ENCODE assay signal across 27 cellular contexts in genomic region chr3:65379223-65379622, GRCh38.
"Had no signal": no experiment of that assay in that cellular context is flagged by ENCODE, and none has a peak within 500 bp of the region (broad histone marks: within the 10 kb centered on the region; RNA-seq: fewer than 3 reads in every experiment).

No MANE protein-coding gene starts in this region.

- H3K4me3 Mint-ChIP-seq: activated CD4-positive, alpha-beta memory T cell treated with anti-CD3 and anti-CD28 coated beads, Interleukin-2, amount 10 ng/mL, durations not matched to agents 7 days and 5 days; activated CD4-positive, alpha-beta T cell treated with anti-CD3 and anti-CD28 coated beads, Interleukin-2, amount 10 ng/mL, durations not matched to agents 7 days and 5 days; activated naive CD8-positive, alpha-beta T cell; activated T-cell treated with anti-CD3 and anti-CD28 coated beads, Interleukin-2, amount 50 U/mL, for 4 hours; activated T-helper 17 cell treated with anti-CD3 and anti-CD28 coated beads, Interleukin-2, amount 50 U/mL, for 72 hours; central memory CD8-positive, alpha-beta T cell; effector memory CD8-positive, alpha-beta T cell had no signal

- H3K4me3 ChIP-seq: esophagus muscularis mucosa, gastrocnemius medialis had no signal

- ATAC-seq: activated T-cell treated with anti-CD3 and anti-CD28 coated beads, Interleukin-2, amount 50 U/mL, for 4 hours; activated T-helper 17 cell treated with anti-CD3 and anti-CD28 coated beads, Interleukin-2, amount 50 U/mL, for 72 hours; effector memory CD8-positive, alpha-beta T cell; foreskin keratinocyte; gastrocnemius medialis had no signal

- H3K9me3 ChIP-seq: esophagus muscularis mucosa, gastrocnemius medialis had no signal

- H3K27ac ChIP-seq: brain microvascular endothelial cell, esophagus muscularis mucosa, foreskin keratinocyte, gastrocnemius medialis had no signal

- H3K27ac Mint-ChIP-seq: activated CD4-positive, alpha-beta memory T cell treated with anti-CD3 and anti-CD28 coated beads, Interleukin-2, amount 10 ng/mL, durations not matched to agents 7 days and 5 days; activated CD4-positive, alpha-beta T cell treated with anti-CD3 and anti-CD28 coated beads, Interleukin-2, amount 10 ng/mL, durations not matched to agents 7 days and 5 days; activated naive CD8-positive, alpha-beta T cell; activated T-helper 17 cell treated with anti-CD3 and anti-CD28 coated beads, Interleukin-2, amount 50 U/mL, for 72 hours; effector memory CD8-positive, alpha-beta T cell had no signal

- H3K27me3 ChIP-seq: brain microvascular endothelial cell, esophagus muscularis mucosa, foreskin keratinocyte, gastrocnemius medialis had no signal

- H3K27me3 Mint-ChIP-seq: activated CD4-positive, alpha-beta memory T cell treated with anti-CD3 and anti-CD28 coated beads, Interleukin-2, amount 10 ng/mL, durations not matched to agents 7 days and 5 days; activated CD4-positive, alpha-beta T cell treated with anti-CD3 and anti-CD28 coated beads, Interleukin-2, amount 10 ng/mL, durations not matched to agents 7 days and 5 days; activated naive CD8-positive, alpha-beta T cell; activated T-helper 17 cell treated with anti-CD3 and anti-CD28 coated beads, Interleukin-2, amount 50 U/mL, for 72 hours; central memory CD8-positive, alpha-beta T cell; effector memory CD8-positive, alpha-beta T cell had no signal

- H3K9me3 Mint-ChIP-seq: effector memory CD8-positive, alpha-beta T cell had no signal

- H3K36me3 Mint-ChIP-seq: activated naive CD8-positive, alpha-beta T cell had no signal

- DNase-seq: activated CD4-positive, alpha-beta memory T cell treated with anti-CD3 and anti-CD28 coated beads, Interleukin-2, amount 10 ng/mL, durations not matched to agents 7 days and 5 days; activated CD4-positive, alpha-beta T cell treated with anti-CD3 and anti-CD28 coated beads for 1 hour; activated CD4-positive, alpha-beta T cell treated with anti-CD3 and anti-CD28 coated beads for 4 hours; activated CD4-positive, alpha-beta T cell treated with anti-CD3 and anti-CD28 coated beads, Interleukin-2, amount 10 ng/mL, durations not matched to agents 7 days and 5 days; activated CD4-positive, alpha-beta T cell treated with anti-CD3 and anti-CD28 coated beads, Interleukin-2, amount 50 U/mL, for 4 hours; activated CD8-positive, alpha-beta memory T cell treated with anti-CD3 and anti-CD28 coated beads, Interleukin-2, amount 50 U/mL, for 48 hours; activated effector memory CD4-positive, alpha-beta T cell treated with Interleukin-2 at 50 U/mL for 16 hours; activated gamma-delta T cell treated with Interleukin-2 at 50 U/mL for 16 hours; activated naive CD4-positive, alpha-beta T cell treated with anti-CD3 and anti-CD28 coated beads, Interleukin-2, amount 50 U/mL, for 16 hours; activated naive CD4-positive, alpha-beta T cell treated with Interleukin-2 at 50 U/mL for 16 hours; activated T-cell treated with anti-CD3 and anti-CD28 coated beads for 4 hours; activated T-cell treated with anti-CD3 and anti-CD28 coated beads, Interleukin-2, amount 50 U/mL, for 4 hours; amniotic stem cell; anterior cingulate cortex; brain microvascular endothelial cell; cortex of kidney; dermis blood vessel endothelial cell; effector CD4-positive, alpha-beta T cell; effector memory CD8-positive, alpha-beta T cell; erythroblast; foreskin keratinocyte; gastrocnemius medialis; T-helper 2 cell had no signal

- H3K4me1 ChIP-seq: esophagus muscularis mucosa, foreskin keratinocyte, gastrocnemius medialis had no signal

- H3K4me1 Mint-ChIP-seq: activated CD4-positive, alpha-beta memory T cell treated with anti-CD3 and anti-CD28 coated beads, Interleukin-2, amount 10 ng/mL, durations not matched to agents 7 days and 5 days; activated CD4-positive, alpha-beta T cell treated with anti-CD3 and anti-CD28 coated beads, Interleukin-2, amount 10 ng/mL, durations not matched to agents 7 days and 5 days; activated T-helper 17 cell treated with anti-CD3 and anti-CD28 coated beads, Interleukin-2, amount 50 U/mL, for 72 hours; central memory CD8-positive, alpha-beta T cell had no signal
